1 cellular context compared by ENCODE assay signal in the genomic region with DNA sequence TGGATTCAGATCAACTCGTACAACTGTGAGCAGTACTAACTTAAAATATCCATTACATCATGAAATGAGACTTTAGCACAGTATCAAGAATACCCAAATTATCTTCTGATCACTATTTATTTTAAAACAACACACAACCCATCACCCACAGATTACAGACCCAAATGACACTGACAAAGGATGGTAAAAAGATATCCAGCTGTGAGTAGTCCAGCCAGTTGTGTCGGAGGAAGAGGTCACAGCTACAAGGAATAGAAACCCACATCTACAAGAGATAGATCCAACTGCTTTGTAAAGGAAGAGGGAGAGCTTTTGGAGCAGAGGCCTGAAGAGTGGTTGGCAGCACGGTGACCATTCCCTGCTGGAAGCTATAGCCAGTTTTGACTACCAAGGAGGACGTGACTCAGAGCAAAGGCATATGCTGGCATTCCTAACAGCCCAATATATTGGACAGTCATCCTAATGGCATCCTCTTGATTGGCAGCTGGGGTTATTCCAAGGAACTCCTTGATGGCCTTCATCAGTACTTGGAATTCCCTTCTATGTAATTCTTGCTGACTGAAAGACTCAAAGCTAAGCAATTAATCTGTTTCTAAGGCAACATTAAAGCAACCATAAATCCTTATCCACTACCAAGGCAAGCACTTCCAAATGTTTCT.
TF ChIP-seq lines count a peak whose summit lies in the region.

No MANE protein-coding gene starts in this region.

TF ChIP-seq in SK-N-SH, 30 proteins besides CTCF, POLR2A, EP300 and RAD21 (continued from another document):
- TF ChIP-seq GATA2 (CRISPR knock-in tag; IDR thresholded peaks at IDR 0.05) = no peak
- no peak for TF ChIP-seq RFX5 (IDR thresholded peaks at IDR 0.05; ENCODE audit: low read length)
- 0 out of 2 replicates have a peak, but pooled peaks have one; percentile 28 for TF ChIP-seq GABPA (IDR thresholded peaks at IDR 0.05; ENCODE audit: low read depth)
- TF ChIP-seq, protein P1, sequence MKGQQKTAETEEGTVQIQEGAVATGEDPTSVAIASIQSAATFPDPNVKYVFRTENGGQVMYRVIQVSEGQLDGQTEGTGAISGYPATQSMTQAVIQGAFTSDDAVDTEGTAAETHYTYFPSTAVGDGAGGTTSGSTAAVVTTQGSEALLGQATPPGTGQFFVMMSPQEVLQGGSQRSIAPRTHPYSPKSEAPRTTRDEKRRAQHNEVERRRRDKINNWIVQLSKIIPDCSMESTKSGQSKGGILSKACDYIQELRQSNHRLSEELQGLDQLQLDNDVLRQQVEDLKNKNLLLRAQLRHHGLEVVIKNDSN (IDR thresholded peaks at IDR 0.05; ENCODE audit: borderline replicate concordance, low read depth) = no peak
- peak; percentile 100 for TF ChIP-seq FOSL2 (IDR thresholded peaks at IDR 0.05; ENCODE audit: borderline replicate concordance, low read depth)
- peak; percentile 76; the same call in 1 of the 2 replicates for TF ChIP-seq TAF1 (IDR thresholded peaks at IDR 0.05; ENCODE audit: borderline replicate concordance, low read depth, low read length)
- no peak for TF ChIP-seq FOXJ3 (CRISPR knock-in tag; IDR thresholded peaks at IDR 0.05)
- peak; percentile 100 for TF ChIP-seq TEAD4 (IDR thresholded peaks at IDR 0.05; ENCODE audit: borderline replicate concordance, insufficient read depth)
- TF ChIP-seq, protein P2, sequence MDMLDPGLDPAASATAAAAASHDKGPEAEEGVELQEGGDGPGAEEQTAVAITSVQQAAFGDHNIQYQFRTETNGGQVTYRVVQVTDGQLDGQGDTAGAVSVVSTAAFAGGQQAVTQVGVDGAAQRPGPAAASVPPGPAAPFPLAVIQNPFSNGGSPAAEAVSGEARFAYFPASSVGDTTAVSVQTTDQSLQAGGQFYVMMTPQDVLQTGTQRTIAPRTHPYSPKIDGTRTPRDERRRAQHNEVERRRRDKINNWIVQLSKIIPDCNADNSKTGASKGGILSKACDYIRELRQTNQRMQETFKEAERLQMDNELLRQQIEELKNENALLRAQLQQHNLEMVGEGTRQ (IDR thresholded peaks at IDR 0.05; ENCODE audit: borderline replicate concordance, low read depth, low read length) = no peak
- TF ChIP-seq RXRA (IDR thresholded peaks at IDR 0.05; ENCODE audit: borderline replicate concordance, low read depth) = peak; percentile 94
